ENCODE assay signal across 8 cellular contexts in genomic region chr12:118330421-118331018, GRCh38. TPM values are rescaled to one million over a fixed set of nuclear protein-coding genes. Genes with fewer than 3 reads are reported as not detected.
DNase-seq lines count a peak whose midpoint lies in the region; ATAC-seq lines count a peak whose summit lies in the region.

No MANE protein-coding gene starts in this region.

- peak overlapping the region in 2 of 10 experiments; percentile 12 to 30; a peak in 2 of 20 replicates for H3K4me3 ChIP-seq in BLaER1 treated with 17β-estradiol and CSF1 and Interleukin-3, amounts not matched to agents 10 nM and 100 nM

- H3K9me3 ChIP-seq in BLaER1 treated with 17β-estradiol and CSF1 and Interleukin-3, amounts not matched to agents 10 nM and 100 nM (replicated peaks in 1 of 11) = peaks cover 0 to 31% (median 21%) of the 10 kb centered on the region in 11 experiments; a peak in 16 of 22 replicates

- peaks cover 10 to 39% (median 24%) of the 10 kb centered on the region in 11 experiments; a peak in 21 of 22 replicates for H3K36me3 ChIP-seq in BLaER1 treated with 17β-estradiol and CSF1 and Interleukin-3, amounts not matched to agents 10 nM and 100 nM

- H3K27ac ChIP-seq in BLaER1 treated with 17β-estradiol and CSF1 and Interleukin-3, amounts not matched to agents 10 nM and 100 nM = peak overlapping the region; percentile 59 to 85 (median 76); a peak in 21 of 22 replicates
- H3K27ac ChIP-seq in epithelial cell of prostate = peak overlapping the region; percentile 13

- DNase-seq in M059J (ENCODE audit: low read depth) (peak; percentile 65), epithelial cell of prostate (ENCODE audit: low read depth, low spot score) (no peak), cortex of kidney (lab: John Stamatoyannopoulos, UW) (no peak), NCI-H510A (lab: John Stamatoyannopoulos, UW) (no peak)
- DNase-seq in stimulated activated CD8-positive, alpha-beta memory T cell treated with anti-CD3 and anti-CD28 coated beads, Interleukin-4, amount 100 ng/mL, for 48 hours = no peak
- no peak for DNase-seq in stimulated activated CD4-positive, alpha-beta T cell treated with anti-CD3 and anti-CD28 coated beads, Interleukin-12 subunit alpha, Interleukin-12 subunit beta, amount 100 ng/mL, for 4 hours

- no peaks in the 10 kb centered on the region for H3K27me3 ChIP-seq in BLaER1 treated with 17β-estradiol and CSF1 and Interleukin-3, amounts not matched to agents 10 nM and 100 nM

- peaks cover 0 to 4% (median 0%) of the 10 kb centered on the region in 11 experiments; a peak in 4 of 22 replicates for H4K20me1 ChIP-seq in BLaER1 treated with 17β-estradiol and CSF1 and Interleukin-3, amounts not matched to agents 10 nM and 100 nM

- peaks cover 27 to 88% (median 46%) of the 10 kb centered on the region in 10 experiments for H3K4me1 ChIP-seq in BLaER1 treated with 17β-estradiol and CSF1 and Interleukin-3, amounts not matched to agents 10 nM and 100 nM

- H3K9ac ChIP-seq in BLaER1 treated with 17β-estradiol and CSF1 and Interleukin-3, amounts not matched to agents 10 nM and 100 nM = peak overlapping the region in 10 of 11 experiments; percentile 21 to 70 (median 46); a peak in 14 of 22 replicates

- peak; percentile 78 for ATAC-seq in GM21390 (IDR thresholded peaks at IDR 0.05; ENCODE audit: unreplicated experiment)

- H3K4me2 ChIP-seq in BLaER1 treated with 17β-estradiol and CSF1 and Interleukin-3, amounts not matched to agents 10 nM and 100 nM = peak overlapping the region; percentile 13 to 85 (median 60); a peak in 21 of 22 replicates

RNA-seq across cellular contexts. Expression of gene TAOK3, which starts 42.2 kb away (rescaled TPM):
- total RNA-seq in M059J (2014; rRNA removed; shearing (Covaris generic)) = 21.9 and 24.7 TPM in 2 replicates

RNA-seq across cellular contexts. Expression of gene SUDS3, which starts 45.8 kb away (rescaled TPM):
- total RNA-seq in M059J (2014; rRNA removed; shearing (Covaris generic)) = 29.2 and 43.3 TPM in 2 replicates
